ENCODE assay signal across 7 cellular contexts in the genomic region with DNA sequence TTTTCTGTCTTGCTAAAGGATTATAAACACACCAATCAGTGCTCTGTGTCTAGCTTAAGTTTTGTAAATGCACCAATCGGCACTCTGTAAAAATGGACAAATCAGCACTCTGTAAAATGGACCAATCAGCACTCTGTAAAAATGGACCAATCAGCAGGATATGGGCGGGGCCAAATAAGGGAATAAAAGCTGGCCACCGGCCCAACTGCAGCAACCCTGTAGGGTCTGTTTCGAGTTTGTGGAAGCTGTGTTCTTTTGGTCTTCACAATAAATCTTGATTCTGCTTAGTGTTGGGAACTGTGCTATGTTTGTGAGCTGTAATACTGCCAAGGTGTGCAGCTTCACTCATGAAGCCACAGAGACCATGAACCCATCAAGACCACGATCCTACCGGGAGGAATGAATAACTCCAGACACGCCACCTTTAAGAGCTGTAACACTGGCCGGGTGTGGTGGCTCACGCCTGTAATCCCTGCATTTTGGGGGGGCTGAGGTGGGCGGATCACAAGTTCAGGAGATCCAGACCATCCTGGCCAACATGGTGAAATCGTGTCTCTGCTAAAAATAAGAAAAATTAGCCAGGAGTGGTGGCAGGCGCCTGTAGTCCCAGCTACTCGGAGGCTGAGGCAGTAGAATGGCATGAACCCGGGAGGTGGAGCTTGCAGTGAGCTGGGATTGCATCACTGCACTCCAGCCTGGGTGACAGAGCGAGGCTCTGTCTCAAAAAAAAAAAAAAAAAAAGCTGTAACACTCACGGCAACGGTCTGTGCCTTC.
DNase-seq lines count a peak whose midpoint lies in the region; ATAC-seq, FAIRE-seq and TF ChIP-seq lines count a peak whose summit lies in the region.
"Not testable (repeated sequence)": the region's sequence is repeated elsewhere in the genome, so short reads cannot be mapped to it uniquely, and the experiment has no call there.

No MANE protein-coding gene starts in this region.

- H4K20me1 ChIP-seq in astrocyte (ENCODE audit: insufficient read depth, low read length): not testable (repeated sequence)

- H3K4me2 ChIP-seq in astrocyte (ENCODE audit: low read length): peak overlapping the region; percentile 45

- POLR2A ChIA-PET in activated B cell treated with CpG ODN at 0.5 μM for 24 hours (lab: Charles Lee): not testable (repeated sequence)

- not testable (repeated sequence) for H3K36me3 ChIP-seq in astrocyte (ENCODE audit: insufficient read depth, low read length); lower lobe of right lung

- FAIRE-seq in astrocyte (lab: Jason Lieb, UNC): not testable (repeated sequence)

- H3K4me3 ChIP-seq in astrocyte (ENCODE audit: insufficient read depth, low read depth, low read length); lower lobe of right lung: not testable (repeated sequence)
- peak overlapping the region; percentile 25 for H3K4me3 ChIP-seq in fibroblast of the aortic adventitia (ENCODE audit: low read depth, low read length)

- H3K4me1 ChIP-seq in astrocyte (ENCODE audit: insufficient read depth, low read length) (peaks cover 34% of the 10 kb centered on the region), lower lobe of right lung (peaks cover 32% of the 10 kb centered on the region)

- intact Hi-C loops in activated B cell treated with CpG ODN at 0.5 μM for 24 hours (cut with micrococcal nuclease): loop anchor here (5.0 kb wide), 1 partner anchor 95 kb away; no protein-coding TSS in a partner anchor
- intact Hi-C loops in lower lobe of right lung (cut with DNase I): not testable (repeated sequence)

- not testable (repeated sequence) for H3K27me3 Mint-ChIP-seq in activated B cell treated with CpG ODN at 0.5 μM for 24 hours; astrocyte (ENCODE audit: low read depth, unreplicated experiment)

- not testable (repeated sequence) for TF ChIP-seq CTCF in activated B cell treated with CpG ODN at 0.5 μM for 24 hours (IDR thresholded peaks at IDR 0.05); astrocyte (IDR thresholded peaks at IDR 0.05; ENCODE audit: insufficient read depth, low read depth, low read length); fibroblast of the aortic adventitia (IDR thresholded peaks at IDR 0.05; ENCODE audit: insufficient read depth, low read length); lower lobe of right lung (IDR thresholded peaks at IDR 0.05)

- H3K27me3 ChIP-seq in astrocyte (ENCODE audit: insufficient read depth, low read length); lower lobe of right lung (ENCODE audit: low read depth): not testable (repeated sequence)

- CTCF ChIA-PET in activated B cell treated with CpG ODN at 0.5 μM for 24 hours (lab: Charles Lee): not testable (repeated sequence)

- not testable (repeated sequence) for H3K4me3 Mint-ChIP-seq in activated B cell treated with CpG ODN at 0.5 μM for 24 hours; astrocyte (ENCODE audit: unreplicated experiment)

- H3K4me1 Mint-ChIP-seq in activated B cell treated with CpG ODN at 0.5 μM for 24 hours (peaks cover 18% of the 10 kb centered on the region), astrocyte (ENCODE audit: low read depth, unreplicated experiment) (peaks cover 17% of the 10 kb centered on the region)

- not testable (repeated sequence) for H3K9me3 ChIP-seq in astrocyte (ENCODE audit: insufficient read depth, low read depth, low read length); lower lobe of right lung

- ATAC-seq in activated B cell treated with CpG ODN at 0.5 μM for 24 hours (ENCODE audit: low read depth): not testable (repeated sequence)
- peak; percentile 54 to 75 for ATAC-seq in lower lobe of right lung

- not testable (repeated sequence) for H3K36me3 Mint-ChIP-seq in activated B cell treated with CpG ODN at 0.5 μM for 24 hours (ENCODE audit: low read depth); astrocyte (ENCODE audit: low read depth, unreplicated experiment)

- peak overlapping the region; percentile 75 for H3K27ac ChIP-seq in astrocyte (ENCODE audit: low read depth, low read length)
- H3K27ac ChIP-seq in lower lobe of right lung: peak overlapping the region; percentile 81

- DNase-seq in EL (peak; percentile 73), NAMALWA (ENCODE audit: low spot score) (peak; percentile 13), astrocyte (ENCODE audit: low read depth) (peak; percentile 9), fibroblast of the aortic adventitia (ENCODE audit: low read depth) (peak; percentile 67), lower lobe of right lung (peak; percentile 72), stromal cell of bone marrow (ENCODE audit: low read depth) (peak; percentile 21)
- DNase-seq in activated B cell treated with CpG ODN at 0.5 μM for 24 hours: not testable (repeated sequence)

- H3K27ac Mint-ChIP-seq in activated B cell treated with CpG ODN at 0.5 μM for 24 hours: peak overlapping the region; percentile 16
- peak overlapping the region; percentile 95 for H3K27ac Mint-ChIP-seq in astrocyte (ENCODE audit: unreplicated experiment)

- H2AFZ ChIP-seq in astrocyte (ENCODE audit: low read depth, low read length): not testable (repeated sequence)

- H3K9ac ChIP-seq in astrocyte (ENCODE audit: low read length): peak overlapping the region; percentile 65

- not testable (repeated sequence) for H3K79me2 ChIP-seq in astrocyte (ENCODE audit: insufficient read depth, low read length)

- H3K9me3 Mint-ChIP-seq in activated B cell treated with CpG ODN at 0.5 μM for 24 hours: not testable (repeated sequence)
- H3K9me3 Mint-ChIP-seq in astrocyte (ENCODE audit: unreplicated experiment): peaks cover 21% of the 10 kb centered on the region
